Comparison of ENCODE assay signal across 17 cellular contexts in genomic region chr3:46096781-46097180, GRCh38.
A peak's percentile ranks its signal among the peaks of the same experiment; 100 is the strongest.
DNase-seq lines count a peak whose midpoint lies in the region; ATAC-seq and TF ChIP-seq lines count a peak whose summit lies in the region.
"Had no signal": no experiment of that assay in that cellular context is flagged by ENCODE, and none has a peak within 500 bp of the region (broad histone marks: within the 10 kb centered on the region; RNA-seq: fewer than 3 reads in every experiment).

No MANE protein-coding gene starts in this region.

- H3K4me1 Mint-ChIP-seq in activated naive CD8-positive, alpha-beta T cell (ENCODE audit: low read depth) = peaks cover 35% of the 10 kb centered on the region
- peaks cover 55% of the 10 kb centered on the region for H3K4me1 Mint-ChIP-seq in activated naive CD8-positive, alpha-beta T cell treated with anti-CD3 and anti-CD28 coated beads, Interleukin-2, amount 50 U/mL, for 24 hours
- H3K4me1 Mint-ChIP-seq in T-helper 17 cell = peaks cover 32% of the 10 kb centered on the region
- H3K4me1 Mint-ChIP-seq: neural progenitor cell had no signal

- peak overlapping the region; percentile 46 for H3K27ac Mint-ChIP-seq in activated naive CD8-positive, alpha-beta T cell
- H3K27ac Mint-ChIP-seq in activated naive CD8-positive, alpha-beta T cell treated with anti-CD3 and anti-CD28 coated beads, Interleukin-2, amount 50 U/mL, for 24 hours = no peak overlapping the region
- peak overlapping the region; percentile 92 for H3K27ac Mint-ChIP-seq in T-helper 17 cell
- H3K27ac Mint-ChIP-seq: neural progenitor cell had no signal

- no peak for TF ChIP-seq EP300 in transverse colon (IDR thresholded peaks at IDR 0.05; ENCODE audit: low read depth)

- peaks cover 5% of the 10 kb centered on the region for H3K36me3 Mint-ChIP-seq in activated naive CD8-positive, alpha-beta T cell
- peaks cover 4% of the 10 kb centered on the region for H3K36me3 Mint-ChIP-seq in activated naive CD8-positive, alpha-beta T cell treated with anti-CD3 and anti-CD28 coated beads, Interleukin-2, amount 50 U/mL, for 24 hours (ENCODE audit: low read depth)
- peaks cover 2% of the 10 kb centered on the region for H3K36me3 Mint-ChIP-seq in T-helper 17 cell (ENCODE audit: low read depth)
- H3K36me3 Mint-ChIP-seq: neural progenitor cell had no signal

- TF ChIP-seq POLR2A in transverse colon (IDR thresholded peaks at IDR 0.05) (no peak), erythroblast (IDR thresholded peaks at IDR 0.05; ENCODE audit: low read length) (no peak), testis (IDR thresholded peaks at IDR 0.05) (no peak)

- no peaks in the 10 kb centered on the region for H3K9me3 ChIP-seq in T-helper 17 cell (ENCODE audit: control insufficient read depth, low read length, poor library complexity, severe bottlenecking)
- H3K9me3 ChIP-seq in muscle layer of colon (ENCODE audit: low read length) = no peaks in the 10 kb centered on the region
- H3K9me3 ChIP-seq in transverse colon = no peaks in the 10 kb centered on the region
- no peaks in the 10 kb centered on the region for H3K9me3 ChIP-seq in testis

- H3K9me3 Mint-ChIP-seq in activated naive CD8-positive, alpha-beta T cell (ENCODE audit: low read depth) = peaks cover 2% of the 10 kb centered on the region
- H3K9me3 Mint-ChIP-seq in activated naive CD8-positive, alpha-beta T cell treated with anti-CD3 and anti-CD28 coated beads, Interleukin-2, amount 50 U/mL, for 24 hours = peaks cover 7% of the 10 kb centered on the region
- H3K9me3 Mint-ChIP-seq: neural progenitor cell had no signal

- no peak overlapping the region for H3K9ac ChIP-seq in muscle layer of colon (ENCODE audit: low read length)
- H3K9ac ChIP-seq: neural progenitor cell had no signal

- H3K36me3 ChIP-seq in muscle layer of colon (ENCODE audit: insufficient read depth, low read length) (no peaks in the 10 kb centered on the region), transverse colon (no peaks in the 10 kb centered on the region), testis (ENCODE audit: low read depth, missing control alignments) (no peaks in the 10 kb centered on the region)
- H3K36me3 ChIP-seq: brain microvascular endothelial cell, neural progenitor cell had no signal

- intact Hi-C loops in transverse colon (cut with DNase I; ENCODE audit: low total_unique reads) = no loop called here
- intact Hi-C loops in testis (cut with DNase I; ENCODE audit: low total_unique reads) = no loop called here

- H3K27ac ChIP-seq in muscle layer of colon (ENCODE audit: low read depth, low read length) (peak overlapping the region; percentile 42), transverse colon (peak overlapping the region in 3 of 4 donors; percentile 76 to 78 (median 77)), testis (no peak overlapping the region)
- H3K27ac ChIP-seq: neural progenitor cell, VCaP had no signal

- ATAC-seq in activated naive CD8-positive, alpha-beta T cell treated with anti-CD3 and anti-CD28 coated beads, Interleukin-2, amount 50 U/mL, for 24 hours = no peak
- ATAC-seq in T-helper 17 cell = no peak
- no peak for ATAC-seq in activated CD4-positive, CD25-positive, alpha-beta regulatory T cell treated with anti-CD3 and anti-CD28 coated beads, Interleukin-2, amount 50 U/mL, for 24 hours

- in situ Hi-C loops in transverse colon (cut with MboI; ENCODE audit: low pct_ligation_motif_present in 1 of 4, low pct_unique_long_range_greater_than_20kb in 1 of 4, low sequenced_read_pairs in 3 of 4) = loop anchor here in 3 of 4 donors (25.0 kb wide), 3 partner anchors 116 to 334 kb away; partner anchors contain the start of genes CCR1 (in 1 of the 3), CCR2 (in 1 of the 3) and CCR5 (in 1 of the 3)

- 81 to 100% methylated on average over 2 to 5 of the region's 5 CpGs for WGBS in transverse colon (ENCODE audit: low coverage in 1 of 2), 2 donors
- 83 to 93% methylated on average over 3 to 5 of the region's 5 CpGs for WGBS in testis, 2 donors

- H3K4me3 Mint-ChIP-seq in activated naive CD8-positive, alpha-beta T cell = no peak overlapping the region
- no peak overlapping the region for H3K4me3 Mint-ChIP-seq in activated naive CD8-positive, alpha-beta T cell treated with anti-CD3 and anti-CD28 coated beads, Interleukin-2, amount 50 U/mL, for 24 hours
- H3K4me3 Mint-ChIP-seq in T-helper 17 cell = no peak overlapping the region
- H3K4me3 Mint-ChIP-seq: neural progenitor cell had no signal

- TF ChIP-seq CTCF in transverse colon (IDR thresholded peaks at IDR 0.05) = no peak
- TF ChIP-seq CTCF in testis (IDR thresholded peaks at IDR 0.05) = no peak

- H3K27me3 Mint-ChIP-seq in activated naive CD8-positive, alpha-beta T cell = no peaks in the 10 kb centered on the region
- peaks cover 18% of the 10 kb centered on the region for H3K27me3 Mint-ChIP-seq in activated naive CD8-positive, alpha-beta T cell treated with anti-CD3 and anti-CD28 coated beads, Interleukin-2, amount 50 U/mL, for 24 hours
- H3K27me3 Mint-ChIP-seq in T-helper 17 cell = no peaks in the 10 kb centered on the region

- H3K27me3 ChIP-seq in muscle layer of colon (ENCODE audit: control insufficient read depth in 1 of 2, insufficient read depth in 2 of 2, low read length in 2 of 2) (no peaks in the 10 kb centered on the region), transverse colon (no peaks in the 10 kb centered on the region), testis (no peaks in the 10 kb centered on the region)
- H3K27me3 ChIP-seq: brain microvascular endothelial cell, neural progenitor cell had no signal

- DNase-seq in activated naive CD8-positive, alpha-beta T cell treated with anti-CD3 and anti-CD28 coated beads, Interleukin-2, amount 50 U/mL, for 24 hours = no peak
- DNase-seq in T-helper 17 cell = no peak
- DNase-seq in transverse colon = no peak
- no peak for DNase-seq in erythroblast (lab: John Stamatoyannopoulos, UW)
- no peak for DNase-seq in testis
- DNase-seq: activated T-cell treated with anti-CD3 and anti-CD28 coated beads, Interleukin-2, amount 50 U/mL, for 1 hour; brain microvascular endothelial cell; DMS79 treated with DMSO at 0.1 percent for 48 hours; left cardiac atrium; NCI-H2081 treated with DMSO at 0.1 percent for 48 hours; SIG-M5; stimulated activated CD4-positive, alpha-beta T cell treated with anti-CD3 and anti-CD28 coated beads, Interleukin-12 subunit alpha, Interleukin-12 subunit beta, amount 100 ng/mL, for 4 hours had no signal

- H3K4me3 ChIP-seq in muscle layer of colon (ENCODE audit: low read depth in 1 of 2, low read length in 2 of 2) (no peak overlapping the region), transverse colon (no peak overlapping the region), testis (no peak overlapping the region)
- H3K4me3 ChIP-seq: neural progenitor cell had no signal

- H3K4me1 ChIP-seq in muscle layer of colon (ENCODE audit: insufficient read depth, low read length) = peaks cover 19% of the 10 kb centered on the region
- peaks cover 0 to 34% (median 4%) of the 10 kb centered on the region in 4 donors for H3K4me1 ChIP-seq in transverse colon
- no peaks in the 10 kb centered on the region for H3K4me1 ChIP-seq in testis
- H3K4me1 ChIP-seq: neural progenitor cell had no signal

Comparison
In these comparisons a context has a peak if more than half of its experiments do, and no peak if none do; other contexts are left out.
1. H3K27ac ChIP-seq: peak in muscle layer of colon (single experiment) and transverse colon (3 of 4); none in testis (0 of 2).